In genomic region chr6:33620584-33621395, GRCh38 we compare ENCODE assay signal across 7 cellular contexts. TPM values are rescaled to one million over a fixed set of nuclear protein-coding genes. Genes with fewer than 3 reads are reported as not detected.
DNase-seq lines count a peak whose midpoint lies in the region; ATAC-seq, FAIRE-seq and TF ChIP-seq lines count a peak whose summit lies in the region.

TSS of gene ITPR3 (plus strand) at chr6:33621322. CDS start at chr6:33621603, 281 bp downstream.

- intact Hi-C loops in naive thymus-derived CD4-positive, alpha-beta T cell (cut with micrococcal nuclease), result loop anchor here (1.0 to 10.0 kb wide), 15 partner anchors 10 to 614 kb away; partner anchors contain the start of genes KIFC1 (in 2 of the 2), HMGA1 (in 1 of the 2), LEMD2 (in 1 of the 2) and PHF1 (in 1 of the 2)

- H3K4me1 ChIP-seq in naive thymus-derived CD4-positive, alpha-beta T cell (ENCODE audit: control insufficient read depth in 2 of 2, insufficient read depth in 2 of 2, low read length in 2 of 2), result peaks cover 9 to 35% of the 10 kb centered on the region in 2 donors

- peaks cover 54% of the 10 kb centered on the region for H3K4me1 Mint-ChIP-seq in activated CD8-positive, alpha-beta memory T cell treated with anti-CD3 and anti-CD28 coated beads, Interleukin-2, amount 10 ng/mL, durations not matched to agents 7 days and 5 days
- peaks cover 29 to 71% (median 65%) of the 10 kb centered on the region in 7 donors for H3K4me1 Mint-ChIP-seq in naive thymus-derived CD4-positive, alpha-beta T cell

- no peaks in the 10 kb centered on the region for H3K27me3 ChIP-seq in naive thymus-derived CD4-positive, alpha-beta T cell (ENCODE audit: control insufficient read depth in 2 of 2, insufficient read depth in 2 of 2, low read length in 2 of 2)

- no peaks in the 10 kb centered on the region for H3K9me3 Mint-ChIP-seq in activated CD8-positive, alpha-beta memory T cell treated with anti-CD3 and anti-CD28 coated beads, Interleukin-2, amount 10 ng/mL, durations not matched to agents 7 days and 5 days (ENCODE audit: low read depth)
- H3K9me3 Mint-ChIP-seq in naive thymus-derived CD4-positive, alpha-beta T cell, result no peaks in the 10 kb centered on the region

- FAIRE-seq in GM18507 (lab: Jason Lieb, UNC), result no peak

- no peaks in the 10 kb centered on the region for H3K9me3 ChIP-seq in naive thymus-derived CD4-positive, alpha-beta T cell (ENCODE audit: control insufficient read depth in 2 of 3, low read length in 3 of 3)

- peak within 1 kb of the TSS; percentile 90 for H3K4me3 Mint-ChIP-seq in activated CD8-positive, alpha-beta memory T cell treated with anti-CD3 and anti-CD28 coated beads, Interleukin-2, amount 10 ng/mL, durations not matched to agents 7 days and 5 days
- peak within 1 kb of the TSS; percentile 91 to 97 (median 96) for H3K4me3 Mint-ChIP-seq in naive thymus-derived CD4-positive, alpha-beta T cell

- peaks cover 0 to 17% (median 0%) of the 10 kb centered on the region in 3 experiments for H3K36me3 ChIP-seq in naive thymus-derived CD4-positive, alpha-beta T cell (ENCODE audit: control insufficient read depth in 2 of 3, insufficient read depth in 3 of 3, low read length in 3 of 3)

- peak within 1 kb of the TSS; percentile 92 for H3K27ac Mint-ChIP-seq in activated CD8-positive, alpha-beta memory T cell treated with anti-CD3 and anti-CD28 coated beads, Interleukin-2, amount 10 ng/mL, durations not matched to agents 7 days and 5 days
- H3K27ac Mint-ChIP-seq in naive thymus-derived CD4-positive, alpha-beta T cell, result peak within 1 kb of the TSS; percentile 82 to 96 (median 94)

- H3K4me3 ChIP-seq in epithelial cell of esophagus (ENCODE audit: low read length), result peak within 1 kb of the TSS; percentile 85
- peak within 1 kb of the TSS; percentile 80 for H3K4me3 ChIP-seq in naive thymus-derived CD4-positive, alpha-beta T cell (ENCODE audit: low read length)

- CTCF ChIA-PET in activated CD8-positive, alpha-beta memory T cell treated with anti-CD3 and anti-CD28 coated beads, Interleukin-2, amount 10 ng/mL, durations not matched to agents 7 days and 5 days (lab: Charles Lee), result interaction anchor here (0.7 to 4.1 kb wide), 18 partner anchors 12 to 297 kb away, joined by 3 to 16 read pairs (median 6); partner anchors contain the start of genes BAK1 and UQCC2
- CTCF ChIA-PET in naive thymus-derived CD4-positive, alpha-beta T cell (lab: Charles Lee), result interaction anchor here (0.5 to 1.7 kb wide), 3 partner anchors 13 to 286 kb away, joined by 3 to 7 read pairs (median 4); no protein-coding TSS in a partner anchor

- H3K27me3 Mint-ChIP-seq in activated CD8-positive, alpha-beta memory T cell treated with anti-CD3 and anti-CD28 coated beads, Interleukin-2, amount 10 ng/mL, durations not matched to agents 7 days and 5 days, result peaks cover 2% of the 10 kb centered on the region
- H3K27me3 Mint-ChIP-seq in naive thymus-derived CD4-positive, alpha-beta T cell, result peaks cover 0 to 4% (median 0%) of the 10 kb centered on the region in 5 donors

- no peak for TF ChIP-seq CTCF in epithelial cell of esophagus (IDR thresholded peaks at IDR 0.05; ENCODE audit: insufficient read depth, low read depth, low read length, missing control alignments)

- POLR2A ChIA-PET in naive thymus-derived CD4-positive, alpha-beta T cell (lab: Charles Lee), result interaction anchor here (0.5 to 3.0 kb wide), 17 partner anchors 12 to 418 kb away, joined by 3 to 19 read pairs (median 4); partner anchors contain the start of gene UQCC2

- peak within 1 kb of the TSS; percentile 97 for H3K27ac ChIP-seq in naive thymus-derived CD4-positive, alpha-beta T cell (ENCODE audit: low read depth, low read length)

- DNase-seq in GM18507 (ENCODE audit: extremely low spot score, insufficient read length, low read depth), result peak; percentile 94
- peak; percentile 83 for DNase-seq in NCI-H748 (lab: John Stamatoyannopoulos, UW; ENCODE audit: unreplicated experiment)
- peak; percentile 86 for DNase-seq in activated CD8-positive, alpha-beta memory T cell treated with anti-CD3 and anti-CD28 coated beads, Interleukin-2, amount 10 ng/mL, durations not matched to agents 7 days and 5 days
- DNase-seq in epithelial cell of esophagus (ENCODE audit: low read depth), result peak; percentile 86
- DNase-seq in naive thymus-derived CD4-positive, alpha-beta T cell, result peak; percentile 63 to 83 (median 80)
- DNase-seq in stimulated activated naive CD8-positive, alpha-beta T cell treated with anti-CD3 and anti-CD28 coated beads, Interleukin-15, Interleukin-2, amounts not matched to agents 100 U/mL and 50 U/mL, for 24 hours, result peak; percentile 73

- H3K36me3 Mint-ChIP-seq in activated CD8-positive, alpha-beta memory T cell treated with anti-CD3 and anti-CD28 coated beads, Interleukin-2, amount 10 ng/mL, durations not matched to agents 7 days and 5 days, result peaks cover 17% of the 10 kb centered on the region
- H3K36me3 Mint-ChIP-seq in naive thymus-derived CD4-positive, alpha-beta T cell, result peaks cover 0 to 5% (median 0%) of the 10 kb centered on the region in 5 donors

- peak; percentile 67 for ATAC-seq in HG02885 (IDR thresholded peaks at IDR 0.05; ENCODE audit: poor library complexity, unreplicated experiment)
- peak; percentile 88 for ATAC-seq in activated CD8-positive, alpha-beta memory T cell treated with anti-CD3 and anti-CD28 coated beads, Interleukin-2, amount 10 ng/mL, durations not matched to agents 7 days and 5 days
- ATAC-seq in naive thymus-derived CD4-positive, alpha-beta T cell, result peak; percentile 94
- peak; percentile 92 for ATAC-seq in stimulated activated naive CD8-positive, alpha-beta T cell treated with anti-CD3 and anti-CD28 coated beads, Interleukin-15, Interleukin-2, amounts not matched to agents 100 U/mL and 50 U/mL, for 24 hours

RNA-seq across cellular contexts. Expression of gene ITPR3, which starts in this region (rescaled TPM):
- total RNA-seq in activated CD8-positive, alpha-beta memory T cell treated with anti-CD3 and anti-CD28 coated beads, Interleukin-2, amount 10 ng/mL, durations not matched to agents 7 days and 5 days, result 10 to 100 TPM; 44.9 to 71.3 TPM
- 10 to 100 TPM; 35.6 to 65.7 (median 47.7) TPM for total RNA-seq in naive thymus-derived CD4-positive, alpha-beta T cell
- polyA plus RNA-seq in naive thymus-derived CD4-positive, alpha-beta T cell, result 1 to 10 TPM; 1.7 to 7.3 TPM

Comparison
In these comparisons a context has a peak if more than half of its experiments do, and no peak if none do; other contexts are left out.
1. Peak in every context shown above with its lines: DNase-seq, ATAC-seq, H3K4me3 ChIP-seq and H3K27ac ChIP-seq.